8 cellular contexts compared by ENCODE assay signal in genomic region chr9:8733096-8733954, GRCh38.
DNase-seq lines count a peak whose midpoint lies in the region; ATAC-seq, FAIRE-seq and TF ChIP-seq lines count a peak whose summit lies in the region.

No MANE protein-coding gene starts in this region.

- no peak for ATAC-seq in GM21737 (IDR thresholded peaks at IDR 0.05; ENCODE audit: unreplicated experiment)
- no peak for ATAC-seq in GM21576 (IDR thresholded peaks at IDR 0.05; ENCODE audit: unreplicated experiment)

- TF ChIP-seq CTCF in keratinocyte (optimal IDR thresholded peaks at IDR 0.05 in 1 of 3, IDR thresholded peaks at IDR 0.05 in 1 of 3, conservative IDR thresholded peaks at IDR 0.05 in 1 of 3; ENCODE audit: extremely low read depth in 1 of 3, insufficient read depth in 2 of 3, low read length in 3 of 3), result no peak
- TF ChIP-seq CTCF in testis (IDR thresholded peaks at IDR 0.05), result no peak

- H3K4me2 ChIP-seq in keratinocyte (ENCODE audit: control insufficient read depth, extremely low read depth, insufficient read depth, low read depth, low read length), result peak overlapping the region; percentile 58

- H3K9ac ChIP-seq in keratinocyte (ENCODE audit: control insufficient read depth, extremely low read depth, insufficient read depth, low read length), result no peak overlapping the region

- intact Hi-C loops in testis (cut with DNase I; ENCODE audit: low total_unique reads), result no loop called here

- FAIRE-seq in keratinocyte (lab: Jason Lieb, UNC), result no peak

- peak overlapping the region; percentile 63 for H2AFZ ChIP-seq in keratinocyte (ENCODE audit: control insufficient read depth, low read length)

- H3K27me3 ChIP-seq in keratinocyte (ENCODE audit: control insufficient read depth, extremely low read depth, insufficient read depth, low read length), result no peaks in the 10 kb centered on the region
- no peaks in the 10 kb centered on the region for H3K27me3 ChIP-seq in testis

- WGBS in testis, 2 donors, result 33 to 34% methylated on average over 17 of the region's 17 CpGs

- no peaks in the 10 kb centered on the region for H3K9me1 ChIP-seq in keratinocyte (ENCODE audit: control insufficient read depth, extremely low read depth, insufficient read depth, low read length)

- peaks cover 3% of the 10 kb centered on the region for H3K4me1 ChIP-seq in keratinocyte (ENCODE audit: control insufficient read depth, extremely low read depth, insufficient read depth, low read length)
- peaks cover 6% of the 10 kb centered on the region for H3K4me1 ChIP-seq in testis

- DNase-seq in NCI-H2081 (lab: John Stamatoyannopoulos, UW) (peak; percentile 83 to 93), cerebellar cortex (ENCODE audit: low spot score) (peak; percentile 88), keratinocyte (ENCODE audit: low read depth, low spot score) (no peak), testis (peak; percentile 65), NCI-H526 treated with DMSO at 0.1 percent for 48 hours (lab: John Stamatoyannopoulos, UW) (no peak)
- no peak for DNase-seq in activated effector memory CD4-positive, alpha-beta T cell treated with anti-CD3 and anti-CD28 coated beads, Interleukin-2, amount 50 U/mL, for 16 hours

- TF ChIP-seq POLR2A in testis (IDR thresholded peaks at IDR 0.05), result no peak

- no peaks in the 10 kb centered on the region for H4K20me1 ChIP-seq in keratinocyte (ENCODE audit: control insufficient read depth, extremely low read depth, insufficient read depth, low read length)

- H3K36me3 ChIP-seq in keratinocyte (ENCODE audit: control insufficient read depth in 2 of 2, extremely low read depth in 1 of 2, insufficient read depth in 2 of 2, low read length in 2 of 2) (no peaks in the 10 kb centered on the region), testis (ENCODE audit: low read depth, missing control alignments) (no peaks in the 10 kb centered on the region)

- H3K27ac ChIP-seq in keratinocyte (ENCODE audit: control insufficient read depth, insufficient read depth, low read length) (no peak overlapping the region), testis (no peak overlapping the region)

- H3K79me2 ChIP-seq in keratinocyte (ENCODE audit: control insufficient read depth, insufficient read depth, low read length), result no peaks in the 10 kb centered on the region

- H3K4me3 ChIP-seq in keratinocyte (ENCODE audit: control insufficient read depth in 2 of 3, extremely low read depth in 1 of 3, insufficient read depth in 2 of 3, low read depth in 1 of 3, low read length in 3 of 3) (peak overlapping the region in 1 of 3 experiments; percentile 34), testis (no peak overlapping the region)

- dilution Hi-C loops in keratinocyte (cut with MboI; ENCODE audit: extremely low pct_ligation_motif_present, low sequenced_read_pairs), result no loop called here

- H3K9me3 ChIP-seq in keratinocyte (ENCODE audit: control insufficient read depth, low read depth, low read length) (no peaks in the 10 kb centered on the region), testis (no peaks in the 10 kb centered on the region)

Comparison
In these comparisons a context has a peak if more than half of its experiments do, and no peak if none do; other contexts are left out.
1. DNase-seq: peak in NCI-H2081 (2 of 2), cerebellar cortex (single experiment) and testis (single experiment); none in keratinocyte (single experiment), NCI-H526 treated with DMSO at 0.1 percent for 48 hours (single experiment) and activated effector memory CD4-positive, alpha-beta T cell treated with anti-CD3 and anti-CD28 coated beads, Interleukin-2, amount 50 U/mL, for 16 hours (single experiment).